In genomic region chr9:134176599-134176968, GRCh38 we compare ENCODE assay signal across 1 cellular context.
TF ChIP-seq lines count a peak whose summit lies in the region.

No MANE protein-coding gene starts in this region.

TF ChIP-seq in GM23338, 12 proteins besides CTCF, POLR2A, EP300 and RAD21 (continued from another document):
- TF ChIP-seq ZNF462 (CRISPR knock-in tag; IDR thresholded peaks at IDR 0.05) (no peak), EZH2 (IDR thresholded peaks at IDR 0.05; ENCODE audit: low read depth, unreplicated experiment) (no peak), REST (IDR thresholded peaks at IDR 0.05; ENCODE audit: unreplicated experiment) (no peak), ZNF114 (CRISPR knock-in tag; IDR thresholded peaks at IDR 0.05) (no peak), CREB1 (CRISPR knock-in tag; IDR thresholded peaks at IDR 0.05; ENCODE audit: low read depth) (no peak), JUNB (IDR thresholded peaks at IDR 0.05; ENCODE audit: unreplicated experiment) (no peak), STAT1 (IDR thresholded peaks at IDR 0.05; ENCODE audit: unreplicated experiment) (no peak), EZH2phosphoT487 (IDR thresholded peaks at IDR 0.05; ENCODE audit: unreplicated experiment) (no peak)
